In the genomic region with DNA sequence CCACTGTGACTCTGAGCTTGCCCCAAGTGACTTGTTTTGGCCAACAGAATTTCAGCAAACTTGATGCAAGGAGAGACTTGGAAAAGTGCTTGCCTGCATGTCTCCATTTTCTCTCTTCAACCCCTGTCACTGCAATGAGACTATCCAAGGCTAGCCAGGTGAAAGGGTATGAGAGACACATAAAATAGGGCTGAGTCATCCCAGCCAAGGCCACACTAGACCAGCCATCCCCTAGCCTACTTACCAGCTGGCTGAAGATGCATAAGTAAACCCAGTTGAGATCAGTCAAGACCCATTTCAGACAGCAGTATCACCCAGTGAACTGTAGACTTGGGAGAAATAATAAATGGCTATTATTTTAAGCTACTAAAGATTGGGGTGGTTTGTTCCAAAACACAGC, we compare ENCODE assay signal across 14 cellular contexts.
"Had no signal": no experiment of that assay in that cellular context is flagged by ENCODE, and none has a peak within 500 bp of the region (broad histone marks: within the 10 kb centered on the region; RNA-seq: fewer than 3 reads in every experiment).

No MANE protein-coding gene starts in this region.

- H3K36me3 ChIP-seq: suprapubic skin had no signal

- H3K79me2 ChIP-seq: hepatocyte had no signal

- H3K4me2 ChIP-seq: hepatocyte had no signal

- H3K9me3 ChIP-seq: suprapubic skin had no signal

- H2AFZ ChIP-seq: hepatocyte had no signal

- FAIRE-seq: small intestine had no signal

- DNase-seq: activated B cell treated with CpG ODN at 0.5 μM for 24 hours; activated CD4-positive, alpha-beta T cell treated with anti-CD3 and anti-CD28 coated beads, Interleukin-2, amount 10 ng/mL, durations not matched to agents 24 days and 14 days; activated naive CD4-positive, alpha-beta T cell treated with Interleukin-2 at 50 U/mL for 16 hours; activated naive CD8-positive, alpha-beta T cell treated with anti-CD3 and anti-CD28 coated beads, Interleukin-2, amount 50 U/mL, for 24 hours; caudate nucleus; effector CD8-positive, alpha-beta T cell; foreskin melanocyte; kidney glomerular epithelial cell; nephron progenitor cell; small intestine had no signal

- ATAC-seq: activated naive CD8-positive, alpha-beta T cell treated with anti-CD3 and anti-CD28 coated beads, Interleukin-2, amount 50 U/mL, for 24 hours; stimulated activated effector memory CD8-positive, alpha-beta T cell treated with anti-CD3 and anti-CD28 coated beads, Interleukin-12 subunit alpha, Interleukin-12 subunit beta, amount 100 ng/mL, for 72 hours had no signal

- H3K4me3 ChIP-seq: coronary artery, hepatocyte, suprapubic skin had no signal

- H3K27ac ChIP-seq: hepatocyte, suprapubic skin had no signal

- H3K27me3 ChIP-seq: hepatocyte, suprapubic skin had no signal
